Comparison of ENCODE assay signal across 10 cellular contexts in genomic region chr1:66623812-66624211, GRCh38.
DNase-seq lines count a peak whose midpoint lies in the region; ATAC-seq and TF ChIP-seq lines count a peak whose summit lies in the region.
"Had no signal": no experiment of that assay in that cellular context is flagged by ENCODE, and none has a peak within 500 bp of the region (broad histone marks: within the 10 kb centered on the region; RNA-seq: fewer than 3 reads in every experiment).

No MANE protein-coding gene starts in this region.

- ATAC-seq in HG03457 (IDR thresholded peaks at IDR 0.05; ENCODE audit: unreplicated experiment): no peak

- H3K4me1 ChIP-seq in MM.1S (ENCODE audit: low read length): 0 out of 2 replicates have a peak, but pooled peaks cover 10% of the 10 kb centered on the region

- TF ChIP-seq CTCF in MM.1S (IDR thresholded peaks at IDR 0.05; ENCODE audit: low read length): no peak
- TF ChIP-seq CTCF in astrocyte of the cerebellum (IDR thresholded peaks at IDR 0.05; ENCODE audit: low read depth, low read length, missing control alignments): no peak
- TF ChIP-seq CTCF in nephron (IDR thresholded peaks at IDR 0.05; ENCODE audit: unreplicated experiment in 3 of 3): no peak

- H3K27me3 Mint-ChIP-seq in nephron (ENCODE audit: low read depth): no peaks in the 10 kb centered on the region

- no peaks in the 10 kb centered on the region for H3K9me3 ChIP-seq in MM.1S (replicated peaks; ENCODE audit: insufficient read depth, low read length)

- no peaks in the 10 kb centered on the region for H3K9me3 Mint-ChIP-seq in nephron

- H3F3A ChIP-seq in MM.1S (ENCODE audit: insufficient read depth, low read length): no peaks in the 10 kb centered on the region

- no peaks in the 10 kb centered on the region for H3K27me3 ChIP-seq in MM.1S (replicated peaks; ENCODE audit: insufficient read depth, low read length)

- no peak overlapping the region for H3K9ac ChIP-seq in MM.1S (ENCODE audit: low read length)

- no peak overlapping the region for H3K27ac ChIP-seq in MM.1S (ENCODE audit: low read length)

- no peaks in the 10 kb centered on the region for H3K9me2 ChIP-seq in MM.1S (replicated peaks; ENCODE audit: insufficient read depth, low read length)

- peaks cover 4% of the 10 kb centered on the region for H3K36me3 Mint-ChIP-seq in nephron (ENCODE audit: low read depth)

- 0 out of 2 replicates have a peak overlapping the region, but pooled peaks have one; percentile 6 for H3K4me2 ChIP-seq in MM.1S (ENCODE audit: low read depth, low read length)

- no peak overlapping the region for H3K4me3 Mint-ChIP-seq in nephron

- H3K79me2 ChIP-seq in MM.1S (ENCODE audit: low read length): no peaks in the 10 kb centered on the region

- no peak overlapping the region for H3K4me3 ChIP-seq in MM.1S (ENCODE audit: low read length)
- H3K4me3 ChIP-seq in astrocyte of the cerebellum (ENCODE audit: low read depth, low read length): no peak overlapping the region

- peak overlapping the region in 2 of 3 experiments; percentile 4 to 44 for H3K27ac Mint-ChIP-seq in nephron

- no peaks in the 10 kb centered on the region for H3K36me3 ChIP-seq in MM.1S (replicated peaks; ENCODE audit: insufficient read depth, low read length)

- H4K20me1 ChIP-seq in MM.1S (ENCODE audit: insufficient read depth, low read length): no peaks in the 10 kb centered on the region

- in situ Hi-C loops in astrocyte of the cerebellum (cut with HindIII; ENCODE audit: low sequenced_read_pairs): no loop called here

- H2AFZ ChIP-seq in MM.1S (ENCODE audit: low read length): no peak overlapping the region

- peaks cover 32% of the 10 kb centered on the region for H3K4me1 Mint-ChIP-seq in nephron

- DNase-seq in GM03348 (ENCODE audit: low spot score) (peak; percentile 11), MM.1S (no peak), astrocyte of the cerebellum (ENCODE audit: low read depth) (peak; percentile 56), middle frontal gyrus (ENCODE audit: extremely low spot score, low spot score) (no peak)
- DNase-seq in stimulated activated CD4-positive, alpha-beta T cell treated with anti-CD3 and anti-CD28 coated beads, Interleukin-4, amount 100 ng/mL, for 4 hours: no peak
- DNase-seq: activated CD4-positive, alpha-beta T cell treated with anti-CD3 and anti-CD28 coated beads, Interleukin-2, amount 50 U/mL, for 1 hour; activated naive CD4-positive, alpha-beta T cell; effector CD8-positive, alpha-beta T cell had no signal

Comparison
In these comparisons a context has a peak if more than half of its experiments do, and no peak if none do; other contexts are left out.
1. DNase-seq: peak in GM03348 (single experiment) and astrocyte of the cerebellum (single experiment); none in MM.1S (single experiment), stimulated activated CD4-positive, alpha-beta T cell treated with anti-CD3 and anti-CD28 coated beads, Interleukin-4, amount 100 ng/mL, for 4 hours (0 of 2) and middle frontal gyrus (single experiment).